Comparison of ENCODE assay signal across 8 cellular contexts in genomic region chr13:44273991-44274810, GRCh38.
DNase-seq lines count a peak whose midpoint lies in the region; ATAC-seq, FAIRE-seq and TF ChIP-seq lines count a peak whose summit lies in the region.

No MANE protein-coding gene starts in this region.

- DNase-seq in AG20443 (ENCODE audit: low spot score) (peak; percentile 60), T-helper 22 cell (ENCODE audit: low read depth) (peak; percentile 4), erythroblast (lab: John Stamatoyannopoulos, UW) (peak; percentile 72 to 75), pancreas (no peak), DMS 273 treated with DMSO at 0.1 percent for 48 hours (lab: John Stamatoyannopoulos, UW) (no peak), mesendoderm (no peak)

- H4K5ac ChIP-seq in mesendoderm (ENCODE audit: low read length) = no peak overlapping the region

- H3K18ac ChIP-seq in mesendoderm (ENCODE audit: low read length) = no peak overlapping the region

- TF ChIP-seq POLR2A in erythroblast (IDR thresholded peaks at IDR 0.05; ENCODE audit: low read length) = no peak

- intact Hi-C loops in pancreas (cut with DNase I) = no loop called here

- H3K56ac ChIP-seq in mesendoderm (ENCODE audit: low read length) = no peak overlapping the region

- H3K36me3 ChIP-seq in pancreas (no peaks in the 10 kb centered on the region), mesendoderm (ENCODE audit: control insufficient read depth, insufficient read depth, low read length) (no peaks in the 10 kb centered on the region)

- no peak overlapping the region for H3K4ac ChIP-seq in mesendoderm (ENCODE audit: low read depth, low read length)

- H3K27ac ChIP-seq in pancreas (peak overlapping the region in 3 of 4 donors; percentile 10 to 45 (median 18)), mesendoderm (ENCODE audit: low read depth, low read length) (no peak overlapping the region)

- no peak overlapping the region for H3K23ac ChIP-seq in mesendoderm (ENCODE audit: low read length)

- H3K9me3 ChIP-seq in pancreas = no peaks in the 10 kb centered on the region

- no peaks in the 10 kb centered on the region for H3K79me2 ChIP-seq in mesendoderm (ENCODE audit: control insufficient read depth, insufficient read depth, low read length)

- H2AK5ac ChIP-seq in mesendoderm (ENCODE audit: low read length) = no peak overlapping the region

- H3K79me1 ChIP-seq in mesendoderm (ENCODE audit: low read length) = no peaks in the 10 kb centered on the region

- no peak overlapping the region for H3K4me2 ChIP-seq in mesendoderm (ENCODE audit: low read length)

- no peak for TF ChIP-seq CTCF in pancreas (IDR thresholded peaks at IDR 0.05)

- H2BK120ac ChIP-seq in mesendoderm (ENCODE audit: low read depth, low read length) = no peak overlapping the region

- ATAC-seq in GM18907 (IDR thresholded peaks at IDR 0.05; ENCODE audit: unreplicated experiment) (peak; percentile 91), HG03135 (IDR thresholded peaks at IDR 0.05; ENCODE audit: unreplicated experiment) (peak; percentile 95), pancreas (peak; percentile 63 to 92 (median 87))

- WGBS in pancreas, 2 donors = 72 to 79% methylated on average over 6 of the region's 6 CpGs
- whole genome bisulfite sequencing in mesendoderm (ENCODE audit: extremely low coverage, insufficient coverage, low lambda C conversion rate) = 100% methylated on average over 1 of the region's 6 CpGs

- H3K27me3 ChIP-seq in pancreas = no peaks in the 10 kb centered on the region
- H3K27me3 ChIP-seq in mesendoderm (ENCODE audit: insufficient read depth, low read length, poor library complexity) = no peaks in the 10 kb centered on the region

- H3K9ac ChIP-seq in mesendoderm (ENCODE audit: low read length) = no peak overlapping the region

- peak; percentile 90 for FAIRE-seq in pancreas (lab: Jason Lieb, UNC)

- H2BK15ac ChIP-seq in mesendoderm (replicated peaks; ENCODE audit: low read depth) = no peak overlapping the region

- no peak overlapping the region for H2BK5ac ChIP-seq in mesendoderm (ENCODE audit: low read length)

- H3K4me1 ChIP-seq in pancreas (peaks cover 0 to 7% (median 6%) of the 10 kb centered on the region in 3 donors), mesendoderm (ENCODE audit: control insufficient read depth, low read depth, low read length) (no peaks in the 10 kb centered on the region)

- H3K4me3 ChIP-seq in pancreas (no peak overlapping the region), mesendoderm (ENCODE audit: low read length) (no peak overlapping the region)

- no peak overlapping the region for H4K8ac ChIP-seq in mesendoderm (ENCODE audit: low read depth, low read length)

Comparison
In these comparisons a context has a peak if more than half of its experiments do, and no peak if none do; other contexts are left out.
1. DNase-seq: peak in AG20443 (single experiment), T-helper 22 cell (single experiment) and erythroblast (2 of 2); none in pancreas (0 of 6), DMS 273 treated with DMSO at 0.1 percent for 48 hours (single experiment) and mesendoderm (single experiment).
2. Peak in every context shown above with its lines, with median percentiles within 50 percentile points of each other: ATAC-seq.